2 cellular contexts compared by ENCODE assay signal in genomic region chr19:17797397-17798201, GRCh38.
TF ChIP-seq lines count a peak whose summit lies in the region.

No MANE protein-coding gene starts in this region.

TF ChIP-seq in H1, 55 proteins besides CTCF, POLR2A, EP300 and RAD21 (continues in another document):
- no peak for TF ChIP-seq TAF1 (IDR thresholded peaks at IDR 0.05; ENCODE audit: low read depth, low read length)
- no peak for TF ChIP-seq SP1 (IDR thresholded peaks at IDR 0.05; ENCODE audit: low read depth, low read length)
- TF ChIP-seq ATF2 (IDR thresholded peaks at IDR 0.05; ENCODE audit: low read length) = no peak
- no peak for TF ChIP-seq HDAC6 (IDR thresholded peaks at IDR 0.05; ENCODE audit: low read depth, low read length)
- no peak for TF ChIP-seq EGR1 (IDR thresholded peaks at IDR 0.05; ENCODE audit: borderline replicate concordance, low read depth, low read length)
- no peak for TF ChIP-seq CTBP2 (IDR thresholded peaks at IDR 0.05; ENCODE audit: borderline replicate concordance, insufficient read depth, insufficient read length, low read length)
- TF ChIP-seq RFX5 (IDR thresholded peaks at IDR 0.05; ENCODE audit: borderline replicate concordance, low read depth, low read length) = no peak
- TF ChIP-seq TBP (IDR thresholded peaks at IDR 0.05; ENCODE audit: low read depth, low read length) = no peak
- TF ChIP-seq ATF3 (IDR thresholded peaks at IDR 0.05; ENCODE audit: insufficient read depth, low read depth, low read length) = no peak
- no peak for TF ChIP-seq CBX8 (IDR thresholded peaks at IDR 0.05; ENCODE audit: borderline replicate concordance, low read depth, low read length)
- no peak for TF ChIP-seq NRF1 (IDR thresholded peaks at IDR 0.05; ENCODE audit: low read depth, low read length)
- TF ChIP-seq MAFK (IDR thresholded peaks at IDR 0.05; ENCODE audit: low read depth, low read length) = no peak
- TF ChIP-seq SIN3A (conservative IDR thresholded peaks at IDR 0.05 in 1 of 2, IDR thresholded peaks at IDR 0.05 in 1 of 2; ENCODE audit: low read depth in 1 of 2, low read length in 2 of 2) = no peak
- no peak for TF ChIP-seq SAP30 (IDR thresholded peaks at IDR 0.05; ENCODE audit: insufficient read depth, insufficient replicate concordance, low read length)
- TF ChIP-seq BRCA1 (IDR thresholded peaks at IDR 0.05; ENCODE audit: low read depth, low read length) = no peak
- no peak for TF ChIP-seq CHD1 (IDR thresholded peaks at IDR 0.05; ENCODE audit: low read depth, low read length)
- no peak for TF ChIP-seq MAX (IDR thresholded peaks at IDR 0.05)
- TF ChIP-seq SP2 (IDR thresholded peaks at IDR 0.05; ENCODE audit: low read length) = no peak
- TF ChIP-seq E2F6 (IDR thresholded peaks at IDR 0.05) = no peak

TF ChIP-seq in GM23338, 12 proteins besides CTCF, POLR2A, EP300 and RAD21:
- TF ChIP-seq ZNF331 (CRISPR knock-in tag; IDR thresholded peaks at IDR 0.05; ENCODE audit: low read depth) (no peak), REST (IDR thresholded peaks at IDR 0.05; ENCODE audit: unreplicated experiment) (no peak), ZNF462 (CRISPR knock-in tag; IDR thresholded peaks at IDR 0.05) (no peak), ETS1 (IDR thresholded peaks at IDR 0.05) (no peak), EZH2phosphoT487 (IDR thresholded peaks at IDR 0.05; ENCODE audit: unreplicated experiment) (no peak), ZNF114 (CRISPR knock-in tag; IDR thresholded peaks at IDR 0.05) (no peak), STAT1 (IDR thresholded peaks at IDR 0.05; ENCODE audit: unreplicated experiment) (no peak), EZH2 (IDR thresholded peaks at IDR 0.05; ENCODE audit: low read depth, unreplicated experiment) (no peak), JUNB (IDR thresholded peaks at IDR 0.05; ENCODE audit: unreplicated experiment) (no peak), POLR2AphosphoS5 (IDR thresholded peaks at IDR 0.05; ENCODE audit: low read depth) (no peak), CREB1 (CRISPR knock-in tag; IDR thresholded peaks at IDR 0.05; ENCODE audit: low read depth) (no peak), NANOG (IDR thresholded peaks at IDR 0.05; ENCODE audit: borderline replicate concordance) (no peak)
